In genomic region chr20:46298374-46298773, GRCh38 we compare ENCODE assay signal across 24 cellular contexts.
DNase-seq lines count a peak whose midpoint lies in the region; FAIRE-seq and TF ChIP-seq lines count a peak whose summit lies in the region.
"Had no signal": no experiment of that assay in that cellular context is flagged by ENCODE, and none has a peak within 500 bp of the region (broad histone marks: within the 10 kb centered on the region; RNA-seq: fewer than 3 reads in every experiment).

No MANE protein-coding gene starts in this region.

- CTCF ChIA-PET in HEK293 (lab: Yijun Ruan, JAX): interaction anchor here (0.8 to 1.1 kb wide), 2 partner anchors 8 to 165 kb away, joined by 3 read pairs; no protein-coding TSS in a partner anchor

- no peaks in the 10 kb centered on the region for H3K4me1 ChIP-seq in HEK293 (ENCODE audit: control insufficient read depth, insufficient read depth, low read length)
- H3K4me1 ChIP-seq: BE2C, BLaER1 had no signal

- no peaks in the 10 kb centered on the region for H3K36me3 ChIP-seq in HEK293 (ENCODE audit: control insufficient read depth in 2 of 2, insufficient read depth in 1 of 2, low read length in 2 of 2)
- H3K36me3 ChIP-seq: BE2C, BLaER1 had no signal

- no peak for DNase-seq in HTR-8/SVneo (ENCODE audit: insufficient read length, low spot score)
- no peak for DNase-seq in urothelium cell line (ENCODE audit: low spot score)
- DNase-seq in stimulated activated CD4-positive, alpha-beta T cell treated with anti-CD3 and anti-CD28 coated beads, Interleukin-2, amount 100 ng/mL, for 48 hours: no peak
- no peak for DNase-seq in NCI-H748 (lab: John Stamatoyannopoulos, UW; ENCODE audit: unreplicated experiment)
- DNase-seq: 8988T; ACHN; BE2C; C1 segment of cervical spinal cord; CD4-positive, alpha-beta memory T cell; CD4-positive, CD25-positive, alpha-beta regulatory T cell; CD8-positive, alpha-beta memory T cell; COR-L47; DMS 273 treated with DMSO at 0.1 percent for 48 hours; DMS153; DMS79; DND-41; EL; GDM1 had no signal

- H3K9me3 ChIP-seq in HEK293 (ENCODE audit: control insufficient read depth, insufficient read depth, low read depth, low read length): no peaks in the 10 kb centered on the region
- H3K9me3 ChIP-seq: BE2C, BLaER1 had no signal

- TF ChIP-seq CTCF in HEK293 (tag by site-specific recombination; IDR thresholded peaks at IDR 0.05): no peak

- no peak overlapping the region for H3K27ac ChIP-seq in HEK293 (ENCODE audit: extremely low read depth, low read depth, low read length)
- H3K27ac ChIP-seq: BLaER1 had no signal

- FAIRE-seq in HTR-8/SVneo (lab: Jason Lieb, UNC) (peak; percentile 89), urothelium cell line (lab: Jason Lieb, UNC) (peak; percentile 13)
- FAIRE-seq: A204.1, GM12878, GM12892, GM18507 had no signal

- H3K4me3 ChIP-seq in HEK293 (ENCODE audit: low read depth, low read length): no peak overlapping the region
- H3K4me3 ChIP-seq: BLaER1, GM12878 had no signal

- POLR2A ChIA-PET in HEK293 (lab: Yijun Ruan, JAX): no interaction called here

TF ChIP-seq in HEK293, 187 proteins besides CTCF, POLR2A, EP300 and RAD21:
- TF ChIP-seq ZFHX2 (tag by site-specific recombination; conservative IDR thresholded peaks at IDR 0.05): peak; percentile 64
- TF ChIP-seq ZNF366 (tag by site-specific recombination; conservative IDR thresholded peaks at IDR 0.05): 0 out of 2 replicates have a peak, but pooled peaks have one; percentile 31
- TF ChIP-seq ZBTB17 (tag by site-specific recombination; IDR thresholded peaks at IDR 0.05): peak; percentile 66
- TF ChIP-seq FEZF1 (tag by site-specific recombination; IDR thresholded peaks at IDR 0.05): no peak
- peak; percentile 97 for TF ChIP-seq EGR2 (tag by site-specific recombination; IDR thresholded peaks at IDR 0.05; ENCODE audit: low read depth)
- no peak for TF ChIP-seq ZNF623 (tag by site-specific recombination; IDR thresholded peaks at IDR 0.05)
- TF ChIP-seq, protein P1, sequence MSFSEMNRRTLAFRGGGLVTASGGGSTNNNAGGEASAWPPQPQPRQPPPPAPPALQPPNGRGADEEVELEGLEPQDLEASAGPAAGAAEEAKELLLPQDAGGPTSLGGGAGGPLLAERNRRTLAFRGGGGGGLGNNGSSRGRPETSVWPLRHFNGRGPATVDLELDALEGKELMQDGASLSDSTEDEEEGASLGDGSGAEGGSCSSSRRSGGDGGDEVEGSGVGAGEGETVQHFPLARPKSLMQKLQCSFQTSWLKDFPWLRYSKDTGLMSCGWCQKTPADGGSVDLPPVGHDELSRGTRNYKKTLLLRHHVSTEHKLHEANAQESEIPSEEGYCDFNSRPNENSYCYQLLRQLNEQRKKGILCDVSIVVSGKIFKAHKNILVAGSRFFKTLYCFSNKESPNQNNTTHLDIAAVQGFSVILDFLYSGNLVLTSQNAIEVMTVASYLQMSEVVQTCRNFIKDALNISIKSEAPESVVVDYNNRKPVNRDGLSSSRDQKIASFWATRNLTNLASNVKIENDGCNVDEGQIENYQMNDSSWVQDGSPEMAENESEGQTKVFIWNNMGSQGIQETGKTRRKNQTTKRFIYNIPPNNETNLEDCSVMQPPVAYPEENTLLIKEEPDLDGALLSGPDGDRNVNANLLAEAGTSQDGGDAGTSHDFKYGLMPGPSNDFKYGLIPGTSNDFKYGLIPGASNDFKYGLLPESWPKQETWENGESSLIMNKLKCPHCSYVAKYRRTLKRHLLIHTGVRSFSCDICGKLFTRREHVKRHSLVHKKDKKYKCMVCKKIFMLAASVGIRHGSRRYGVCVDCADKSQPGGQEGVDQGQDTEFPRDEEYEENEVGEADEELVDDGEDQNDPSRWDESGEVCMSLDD (tag by site-specific recombination; IDR thresholded peaks at IDR 0.05): no peak
- TF ChIP-seq KLF9 (tag by site-specific recombination; IDR thresholded peaks at IDR 0.05; ENCODE audit: low read depth): no peak
- no peak for TF ChIP-seq ZNF521 (tag by site-specific recombination; IDR thresholded peaks at IDR 0.05)
